ENCODE assay signal across 12 cellular contexts in the genomic region with DNA sequence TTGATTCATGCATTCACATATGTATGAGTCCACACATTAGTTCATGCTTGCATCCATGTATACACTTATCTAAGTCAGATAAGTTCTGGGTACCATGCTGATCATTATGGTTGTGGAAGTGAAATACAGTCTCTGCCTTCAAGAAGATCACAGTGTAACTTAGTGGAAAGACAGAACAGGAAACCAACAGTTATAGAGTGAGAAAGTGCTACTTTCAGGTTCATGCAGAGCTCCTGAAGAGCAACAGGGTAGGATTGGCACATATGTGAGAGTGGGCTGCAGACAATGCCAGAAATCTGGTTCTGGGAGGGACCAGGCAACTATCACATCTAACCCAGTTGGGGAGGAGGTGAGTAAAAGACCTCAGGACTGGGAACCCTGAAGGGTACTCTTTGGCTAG. TPM values are rescaled to one million over a fixed set of nuclear protein-coding genes. Genes with fewer than 3 reads are reported as not detected.
DNase-seq lines count a peak whose midpoint lies in the region; ATAC-seq and TF ChIP-seq lines count a peak whose summit lies in the region.
"Had no signal": no experiment of that assay in that cellular context is flagged by ENCODE, and none has a peak within 500 bp of the region (broad histone marks: within the 10 kb centered on the region; RNA-seq: fewer than 3 reads in every experiment).

No MANE protein-coding gene starts in this region.

- peak overlapping the region; percentile 18 for H3K27ac Mint-ChIP-seq in T-helper 1 cell treated with Interleukin-12 subunit alpha and Interleukin-12 subunit beta and Interleukin-4 antibody, amounts not matched to agents 30 μg/mL and 1 μg/mL, for 36 hours
- H3K27ac Mint-ChIP-seq: CD4-positive, alpha-beta T cell had no signal

- H3K27ac ChIP-seq in right atrium auricular region = no peak overlapping the region

- H3K27me3 ChIP-seq in right atrium auricular region = no peaks in the 10 kb centered on the region

- DNase-seq in COLO668 (lab: John Stamatoyannopoulos, UW; ENCODE audit: unreplicated experiment) (no peak), GM19240 (ENCODE audit: insufficient read length, low spot score) (no peak), right atrium auricular region (ENCODE audit: low spot score) (no peak), Kasumi-1 (lab: John Stamatoyannopoulos, UW) (no peak)
- DNase-seq: anterior cingulate cortex; CD4-positive, alpha-beta T cell; GOT3; left ventricle myocardium superior had no signal

- no peak for TF ChIP-seq CTCF in right atrium auricular region (IDR thresholded peaks at IDR 0.05)

- peaks cover 26% of the 10 kb centered on the region for H3K4me1 Mint-ChIP-seq in T-helper 1 cell treated with Interleukin-12 subunit alpha and Interleukin-12 subunit beta and Interleukin-4 antibody, amounts not matched to agents 30 μg/mL and 1 μg/mL, for 36 hours (ENCODE audit: low read depth)

- ATAC-seq in GM18499 (IDR thresholded peaks at IDR 0.05; ENCODE audit: insufficient read depth, unreplicated experiment) (peak; percentile 96), GM19438 (IDR thresholded peaks at IDR 0.05; ENCODE audit: low read depth, unreplicated experiment) (peak; percentile 99), HG02943 (IDR thresholded peaks at IDR 0.05; ENCODE audit: low read depth, unreplicated experiment) (peak; percentile 92)
- ATAC-seq: left ventricle myocardium superior had no signal

- H3K9me3 Mint-ChIP-seq in T-helper 1 cell treated with Interleukin-12 subunit alpha and Interleukin-12 subunit beta and Interleukin-4 antibody, amounts not matched to agents 30 μg/mL and 1 μg/mL, for 36 hours = peaks cover 12% of the 10 kb centered on the region
- H3K9me3 Mint-ChIP-seq: CD4-positive, alpha-beta T cell had no signal

- no peak overlapping the region for H3K4me3 ChIP-seq in right atrium auricular region

- peaks cover 16% of the 10 kb centered on the region for H3K36me3 Mint-ChIP-seq in T-helper 1 cell treated with Interleukin-12 subunit alpha and Interleukin-12 subunit beta and Interleukin-4 antibody, amounts not matched to agents 30 μg/mL and 1 μg/mL, for 36 hours (ENCODE audit: low read depth)

- no peaks in the 10 kb centered on the region for H3K27me3 Mint-ChIP-seq in T-helper 1 cell treated with Interleukin-12 subunit alpha and Interleukin-12 subunit beta and Interleukin-4 antibody, amounts not matched to agents 30 μg/mL and 1 μg/mL, for 36 hours (ENCODE audit: low read depth)
- H3K27me3 Mint-ChIP-seq: CD4-positive, alpha-beta T cell had no signal

- no peaks in the 10 kb centered on the region for H3K4me1 ChIP-seq in right atrium auricular region

- H3K9me3 ChIP-seq in right atrium auricular region = no peaks in the 10 kb centered on the region

- no peaks in the 10 kb centered on the region for H3K36me3 ChIP-seq in right atrium auricular region

- peak overlapping the region; percentile 18 for H3K4me3 Mint-ChIP-seq in T-helper 1 cell treated with Interleukin-12 subunit alpha and Interleukin-12 subunit beta and Interleukin-4 antibody, amounts not matched to agents 30 μg/mL and 1 μg/mL, for 36 hours
- H3K4me3 Mint-ChIP-seq: CD4-positive, alpha-beta T cell had no signal

RNA-seq across cellular contexts. Expression of gene PGAP1, which starts 35.4 kb away (rescaled TPM):
- 10 to 100 TPM in 1 of 2 donors, 1 to 10 TPM in 1; 5.7 to 10.5 TPM for total RNA-seq in right atrium auricular region
